ENCODE assay signal across 9 cellular contexts in the genomic region with DNA sequence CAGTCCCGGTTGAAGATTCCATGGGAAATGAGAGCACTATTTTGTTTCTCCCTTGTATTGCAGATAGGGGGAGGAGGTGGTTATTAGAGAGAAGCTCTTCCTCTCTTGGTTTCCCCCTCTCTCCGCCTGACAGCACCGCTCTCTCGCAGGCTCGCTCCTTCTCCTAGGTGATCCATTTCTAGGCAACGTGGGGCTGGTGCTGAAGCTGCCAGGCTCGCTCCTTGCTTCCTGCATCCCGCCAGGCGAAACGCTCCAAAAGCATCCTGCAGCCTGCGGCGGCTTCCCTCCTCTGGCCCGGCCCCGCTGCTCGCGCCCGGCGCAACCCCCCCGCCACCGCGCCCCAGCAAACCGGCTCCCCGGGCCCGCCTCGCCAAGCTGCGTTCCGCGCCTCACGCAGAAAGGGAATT. TPM values are rescaled to one million over a fixed set of nuclear protein-coding genes. Genes with fewer than 3 reads are reported as not detected.
A peak's percentile ranks its signal among the peaks of the same experiment; 100 is the strongest.
DNase-seq lines count a peak whose midpoint lies in the region; ATAC-seq and TF ChIP-seq lines count a peak whose summit lies in the region.
"Had no signal": no experiment of that assay in that cellular context is flagged by ENCODE, and none has a peak within 500 bp of the region (broad histone marks: within the 10 kb centered on the region; RNA-seq: fewer than 3 reads in every experiment).

A gene (plus strand): TSS at position 346 of the 407 bp plus-strand sequence.

- H3K27me3 Mint-ChIP-seq in GM23338 (ENCODE audit: insufficient read depth, low read depth, poor library complexity): peaks cover 3% of the 10 kb centered on the region
- H3K27me3 Mint-ChIP-seq in effector memory CD8-positive, alpha-beta T cell: peaks cover 0 to 10% of the 10 kb centered on the region in 2 donors

- ATAC-seq in GM23338: peak; percentile 59
- peak; percentile 43 to 52 for ATAC-seq in left cardiac atrium
- no peak for ATAC-seq in effector memory CD8-positive, alpha-beta T cell (replicated peaks)
- ATAC-seq in GM18909 (IDR thresholded peaks at IDR 0.05; ENCODE audit: poor library complexity, unreplicated experiment): no peak

- no peaks in the 10 kb centered on the region; the same call in 2 of the 3 replicates for H3K9me3 Mint-ChIP-seq in GM23338
- peaks cover 4 to 6% of the 10 kb centered on the region in 2 donors for H3K9me3 Mint-ChIP-seq in effector memory CD8-positive, alpha-beta T cell

- H3F3A ChIP-seq in GM23338 (replicated peaks; ENCODE audit: low read depth): peaks cover 9% of the 10 kb centered on the region

- peak within 1 kb of the TSS; percentile 89 for H3K4me3 Mint-ChIP-seq in GM23338
- no peak within 1 kb of the TSS for H3K4me3 Mint-ChIP-seq in effector memory CD8-positive, alpha-beta T cell

- peaks cover 43% of the 10 kb centered on the region for H3K79me2 ChIP-seq in GM23338 (replicated peaks; ENCODE audit: insufficient read depth)

- H3K9me3 ChIP-seq in SJCRH30 (replicated peaks): no peaks in the 10 kb centered on the region
- H3K9me3 ChIP-seq: adrenal gland had no signal

- H3K27ac Mint-ChIP-seq in GM23338: peak within 1 kb of the TSS; percentile 89; the same call in 1 of the 2 replicates
- no peak within 1 kb of the TSS for H3K27ac Mint-ChIP-seq in effector memory CD8-positive, alpha-beta T cell

- TF ChIP-seq CTCF in GM23338 (conservative IDR thresholded peaks at IDR 0.05; ENCODE audit: low read depth in 2 of 2) (peak in 1 of 2 experiments; percentile 33; a peak in 2 of 4 replicates), retinal pigment epithelial cell (conservative IDR thresholded peaks at IDR 0.05; ENCODE audit: low read depth, low read length) (peak; percentile 21)

- no peaks in the 10 kb centered on the region for H3K36me3 Mint-ChIP-seq in GM23338 (ENCODE audit: low read depth)
- H3K36me3 Mint-ChIP-seq in effector memory CD8-positive, alpha-beta T cell (ENCODE audit: insufficient read depth): no peaks in the 10 kb centered on the region

- H3K9me2 ChIP-seq in GM23338 (ENCODE audit: insufficient read depth): no peaks in the 10 kb centered on the region

- H3K36me3 ChIP-seq in GM23338 (ENCODE audit: insufficient read depth): no peaks in the 10 kb centered on the region
- H3K36me3 ChIP-seq in SJCRH30: no peaks in the 10 kb centered on the region
- H3K36me3 ChIP-seq: adrenal gland had no signal

- H3K27me3 ChIP-seq in GM23338 (ENCODE audit: insufficient read depth) (no peaks in the 10 kb centered on the region), SJCRH30 (peaks cover 48% of the 10 kb centered on the region)

- no peaks in the 10 kb centered on the region for H4K20me1 ChIP-seq in GM23338 (replicated peaks; ENCODE audit: insufficient read depth)

- 0 out of 2 replicates have a peak within 1 kb of the TSS, but pooled peaks have one; percentile 0 for H2AFZ ChIP-seq in GM23338

- H3K27ac ChIP-seq in GM23338 (ENCODE audit: low read depth) (peak within 1 kb of the TSS; percentile 41; the same call in 1 of the 2 replicates), SJCRH30 (no peak within 1 kb of the TSS)

- H3K4me2 ChIP-seq in GM23338: peak within 1 kb of the TSS; percentile 91

- DNase-seq in GM23338 (ENCODE audit: low spot score) (peak; percentile 90), SJCRH30 (peak; percentile 20 to 30), left cardiac atrium (peak; percentile 28), retinal pigment epithelial cell (ENCODE audit: low read depth) (no peak)
- no peak for DNase-seq in activated effector memory CD4-positive, alpha-beta T cell treated with anti-CD3 and anti-CD28 coated beads, Interleukin-2, amount 50 U/mL, for 16 hours
- DNase-seq in effector memory CD8-positive, alpha-beta T cell: no peak
- DNase-seq in effector CD4-positive, alpha-beta T cell: no peak

- peaks cover 50% of the 10 kb centered on the region for H3K4me1 Mint-ChIP-seq in GM23338
- no peaks in the 10 kb centered on the region for H3K4me1 Mint-ChIP-seq in effector memory CD8-positive, alpha-beta T cell (ENCODE audit: low read depth in 2 of 2)

- H3K4me3 ChIP-seq in GM23338: peak within 1 kb of the TSS; percentile 72
- H3K4me3 ChIP-seq in SJCRH30: peak within 1 kb of the TSS; percentile 18; the same call in 1 of the 2 replicates
- peak within 1 kb of the TSS; percentile 67 for H3K4me3 ChIP-seq in retinal pigment epithelial cell (ENCODE audit: low read length)

- H3K4me1 ChIP-seq in GM23338 (ENCODE audit: insufficient read depth): peaks cover 68% of the 10 kb centered on the region
- no peaks in the 10 kb centered on the region; the same call in none of the 2 replicates for H3K4me1 ChIP-seq in SJCRH30

- intact Hi-C loops in left cardiac atrium (cut with DNase I): loop anchor here in 1 of 2 donors (10.0 kb wide), 2 partner anchors 81 to 1179 kb away; no protein-coding TSS in a partner anchor

TF ChIP-seq in GM23338, 12 proteins besides CTCF, POLR2A, EP300 and RAD21:
- TF ChIP-seq POLR2AphosphoS5 (IDR thresholded peaks at IDR 0.05; ENCODE audit: low read depth): peak; percentile 46; the same call in 1 of the 2 replicates
- TF ChIP-seq CREB1 (CRISPR knock-in tag; IDR thresholded peaks at IDR 0.05; ENCODE audit: low read depth): no peak

RNA-seq across cellular contexts. Expression of the gene that starts here (rescaled TPM):
- total RNA-seq in GM23338 (2014; rRNA removed; shearing (Covaris generic)): 65.4 and 74.5 TPM in 2 replicates
- polyA plus RNA-seq in GM23338 (2016; fragmentation: Nextera tagmentation; extraction: Ambion mirVana): 15.8 and 19.9 TPM in 2 replicates
- 0.48 and 0.91 TPM in 2 replicates for total RNA-seq in SJCRH30 (2014; rRNA removed; shearing (Covaris generic))
- total RNA-seq in left cardiac atrium: 1 to 10 TPM in 1 of 2 donors, under 1 TPM in 1; 0.42 to 1.1 TPM

Comparison
In these comparisons a context has a peak if more than half of its experiments do, and no peak if none do; other contexts are left out.
1. RNA of the gene that starts here (total RNA-seq): 65.4 to 74.5 TPM in GM23338; 0.42 to 1.1 TPM in left cardiac atrium and 0.48 to 0.91 TPM in SJCRH30; every median in the first group is over 10 times any median in the second.
2. Peak in DNase-seq and H3K4me3 ChIP-seq in SJCRH30; RNA of the gene not detected or under 1 TPM.
3. ATAC-seq: peak in GM23338 (single experiment) and left cardiac atrium (2 of 2); none in effector memory CD8-positive, alpha-beta T cell (single experiment) and GM18909 (single experiment).
4. DNase-seq: peak in GM23338 (single experiment) and left cardiac atrium (single experiment); none in retinal pigment epithelial cell (single experiment), activated effector memory CD4-positive, alpha-beta T cell treated with anti-CD3 and anti-CD28 coated beads, Interleukin-2, amount 50 U/mL, for 16 hours (single experiment), effector memory CD8-positive, alpha-beta T cell (0 of 3) and effector CD4-positive, alpha-beta T cell (single experiment).
5. H3K4me3 ChIP-seq: peak in every context shown above with its lines; median percentile 72 in GM23338; 67 in retinal pigment epithelial cell; 18 in SJCRH30.